8 cellular contexts compared by ENCODE assay signal in the genomic region with DNA sequence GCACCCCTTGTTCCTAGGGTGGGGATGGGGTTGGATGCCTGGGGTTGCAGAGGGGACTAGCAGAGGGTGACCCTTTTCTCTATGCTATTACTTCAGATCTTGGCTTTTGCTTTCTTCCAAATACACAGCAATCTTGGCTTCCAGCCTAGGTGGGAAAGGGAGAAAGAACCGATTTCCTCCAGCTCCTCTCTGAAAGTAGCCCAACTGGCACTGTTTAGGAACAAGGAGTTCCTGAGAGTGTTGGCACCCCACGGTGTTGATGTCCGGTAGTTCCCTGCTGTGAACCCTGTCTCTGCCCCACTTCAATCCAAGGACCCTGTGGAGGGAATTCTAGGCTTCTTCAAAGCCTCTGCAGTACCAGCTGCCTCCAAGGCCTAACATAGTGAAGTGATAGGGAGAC. TPM values are rescaled to one million over a fixed set of nuclear protein-coding genes. Genes with fewer than 3 reads are reported as not detected.
DNase-seq lines count a peak whose midpoint lies in the region; ATAC-seq, FAIRE-seq and TF ChIP-seq lines count a peak whose summit lies in the region.

No MANE protein-coding gene starts in this region.

- CTCF ChIA-PET in naive thymus-derived CD4-positive, alpha-beta T cell (lab: Charles Lee), result interaction anchor here (0.5 to 3.0 kb wide), 2 partner anchors 93 to 205 kb away, joined by 5 to 15 read pairs; partner anchors contain the start of gene TMEM179B

- no peaks in the 10 kb centered on the region for H3K9me2 ChIP-seq in MM.1S (replicated peaks; ENCODE audit: insufficient read depth, low read length)

- peaks cover 42% of the 10 kb centered on the region for H3K4me1 Mint-ChIP-seq in dendritic cell treated with granulocyte-macrophage colony-stimulating factor and Interleukin-4, amounts not matched to agents 40 ng/mL and 50 ng/mL, for 4 days (ENCODE audit: low read depth)
- peaks cover 30 to 51% (median 44%) of the 10 kb centered on the region in 7 donors for H3K4me1 Mint-ChIP-seq in naive thymus-derived CD4-positive, alpha-beta T cell

- H3K36me3 ChIP-seq in ACC112 (ENCODE audit: insufficient read depth, low read length), result peaks cover 25% of the 10 kb centered on the region
- H3K36me3 ChIP-seq in MM.1S (replicated peaks; ENCODE audit: insufficient read depth, low read length), result peaks cover 22% of the 10 kb centered on the region
- peaks cover 6 to 27% (median 21%) of the 10 kb centered on the region in 3 experiments for H3K36me3 ChIP-seq in naive thymus-derived CD4-positive, alpha-beta T cell (ENCODE audit: control insufficient read depth in 2 of 3, insufficient read depth in 3 of 3, low read length in 3 of 3)

- intact Hi-C loops in dendritic cell treated with granulocyte-macrophage colony-stimulating factor and Interleukin-4, amounts not matched to agents 40 ng/mL and 50 ng/mL, for 4 days (cut with micrococcal nuclease), result no loop called here
- intact Hi-C loops in naive thymus-derived CD4-positive, alpha-beta T cell (cut with micrococcal nuclease), result no loop called here

- peaks cover 41% of the 10 kb centered on the region for H3F3A ChIP-seq in MM.1S (ENCODE audit: insufficient read depth, low read length)

- H3K4me3 ChIP-seq in ACC112 (ENCODE audit: low read depth, low read length) (peak overlapping the region; percentile 90), MM.1S (ENCODE audit: low read length) (no peak overlapping the region)
- H3K4me3 ChIP-seq in naive thymus-derived CD4-positive, alpha-beta T cell (ENCODE audit: low read length), result no peak overlapping the region

- TF ChIP-seq CTCF in MM.1S (IDR thresholded peaks at IDR 0.05; ENCODE audit: low read length), result no peak

- H3K4me3 Mint-ChIP-seq in dendritic cell treated with granulocyte-macrophage colony-stimulating factor and Interleukin-4, amounts not matched to agents 40 ng/mL and 50 ng/mL, for 4 days, result peak overlapping the region; percentile 96
- peak overlapping the region; percentile 98 to 100 (median 100) for H3K4me3 Mint-ChIP-seq in naive thymus-derived CD4-positive, alpha-beta T cell

- H3K79me2 ChIP-seq in ACC112 (ENCODE audit: control insufficient read depth, insufficient read depth, low read length, unreplicated experiment), result peaks cover 47% of the 10 kb centered on the region
- H3K79me2 ChIP-seq in MM.1S (ENCODE audit: low read length), result peaks cover 49% of the 10 kb centered on the region

- peak overlapping the region; percentile 95 for H3K27ac ChIP-seq in ACC112 (ENCODE audit: low read depth, low read length)
- H3K27ac ChIP-seq in MM.1S (ENCODE audit: low read length), result no peak overlapping the region; the same call in 1 of the 2 replicates
- peak overlapping the region; percentile 94 for H3K27ac ChIP-seq in naive thymus-derived CD4-positive, alpha-beta T cell (ENCODE audit: low read depth, low read length)

- H3K9me3 ChIP-seq in MM.1S (replicated peaks; ENCODE audit: insufficient read depth, low read length), result no peaks in the 10 kb centered on the region
- H3K9me3 ChIP-seq in naive thymus-derived CD4-positive, alpha-beta T cell (ENCODE audit: control insufficient read depth in 2 of 3, low read length in 3 of 3), result no peaks in the 10 kb centered on the region

- peaks cover 69% of the 10 kb centered on the region for H3K36me3 Mint-ChIP-seq in dendritic cell treated with granulocyte-macrophage colony-stimulating factor and Interleukin-4, amounts not matched to agents 40 ng/mL and 50 ng/mL, for 4 days (ENCODE audit: low read depth)
- H3K36me3 Mint-ChIP-seq in naive thymus-derived CD4-positive, alpha-beta T cell, result peaks cover 5 to 32% (median 21%) of the 10 kb centered on the region in 5 donors

- no peak for FAIRE-seq in RCC 7860 (lab: Jason Lieb, UNC)

- ATAC-seq in naive thymus-derived CD4-positive, alpha-beta T cell, result no peak
- ATAC-seq in GM18907 (IDR thresholded peaks at IDR 0.05; ENCODE audit: unreplicated experiment) (no peak), GM21825 (IDR thresholded peaks at IDR 0.05; ENCODE audit: unreplicated experiment) (no peak), GM18517 (IDR thresholded peaks at IDR 0.05; ENCODE audit: unreplicated experiment) (no peak)

- no peaks in the 10 kb centered on the region for H3K27me3 ChIP-seq in ACC112 (ENCODE audit: insufficient read depth, low read length)
- no peaks in the 10 kb centered on the region for H3K27me3 ChIP-seq in MM.1S (replicated peaks; ENCODE audit: insufficient read depth, low read length)
- no peaks in the 10 kb centered on the region for H3K27me3 ChIP-seq in naive thymus-derived CD4-positive, alpha-beta T cell (ENCODE audit: control insufficient read depth in 2 of 2, insufficient read depth in 2 of 2, low read length in 2 of 2)

- H2AFZ ChIP-seq in ACC112 (ENCODE audit: low read length, unreplicated experiment) (no peak overlapping the region), MM.1S (ENCODE audit: low read length) (no peak overlapping the region)

- peak overlapping the region; percentile 84; the same call in 1 of the 2 replicates for H3K4me2 ChIP-seq in MM.1S (ENCODE audit: low read depth, low read length)

- H3K4me1 ChIP-seq in ACC112 (ENCODE audit: control insufficient read depth, insufficient read depth, low read length, unreplicated experiment), result peaks cover 32% of the 10 kb centered on the region
- peaks cover 21% of the 10 kb centered on the region for H3K4me1 ChIP-seq in MM.1S (ENCODE audit: low read length)
- H3K4me1 ChIP-seq in naive thymus-derived CD4-positive, alpha-beta T cell (ENCODE audit: control insufficient read depth in 2 of 2, insufficient read depth in 2 of 2, low read length in 2 of 2), result peaks cover 34 to 35% of the 10 kb centered on the region in 2 donors

- DNase-seq in MM.1S (no peak), RCC 7860 (ENCODE audit: low spot score) (no peak)
- no peak for DNase-seq in naive thymus-derived CD4-positive, alpha-beta T cell

- peak overlapping the region; percentile 99 for H3K27ac Mint-ChIP-seq in dendritic cell treated with granulocyte-macrophage colony-stimulating factor and Interleukin-4, amounts not matched to agents 40 ng/mL and 50 ng/mL, for 4 days
- H3K27ac Mint-ChIP-seq in naive thymus-derived CD4-positive, alpha-beta T cell, result peak overlapping the region in 8 of 9 donors; percentile 28 to 100 (median 99)

- H3K9me3 Mint-ChIP-seq in dendritic cell treated with granulocyte-macrophage colony-stimulating factor and Interleukin-4, amounts not matched to agents 40 ng/mL and 50 ng/mL, for 4 days, result no peaks in the 10 kb centered on the region
- H3K9me3 Mint-ChIP-seq in naive thymus-derived CD4-positive, alpha-beta T cell, result no peaks in the 10 kb centered on the region

- H3K27me3 Mint-ChIP-seq in dendritic cell treated with granulocyte-macrophage colony-stimulating factor and Interleukin-4, amounts not matched to agents 40 ng/mL and 50 ng/mL, for 4 days, result no peaks in the 10 kb centered on the region
- peaks cover 0 to 4% (median 0%) of the 10 kb centered on the region in 5 donors for H3K27me3 Mint-ChIP-seq in naive thymus-derived CD4-positive, alpha-beta T cell

- POLR2A ChIA-PET in naive thymus-derived CD4-positive, alpha-beta T cell (lab: Charles Lee), result interaction anchor here (0.6 to 5.1 kb wide), 9 partner anchors 14 to 1296 kb away, joined by 3 to 99 read pairs (median 18); partner anchors contain the start of genes POLR2G, TAF6L, TMEM179B and WDR74

- H3K9ac ChIP-seq in MM.1S (ENCODE audit: low read length), result peak overlapping the region; percentile 98; the same call in 1 of the 2 replicates

- H4K20me1 ChIP-seq in MM.1S (ENCODE audit: insufficient read depth, low read length), result peaks cover 7% of the 10 kb centered on the region

RNA-seq across cellular contexts. Expression of gene SLC3A2, which starts 1.1 kb away (rescaled TPM):
- total RNA-seq in naive thymus-derived CD4-positive, alpha-beta T cell, result 100 to 1,000 TPM; 159 to 239 (median 218) TPM
- polyA plus RNA-seq in naive thymus-derived CD4-positive, alpha-beta T cell, result 100 to 1,000 TPM; 118 to 189 TPM

RNA-seq across cellular contexts. Expression of gene WDR74, which starts 40.2 kb away (rescaled TPM):
- total RNA-seq in naive thymus-derived CD4-positive, alpha-beta T cell, result 100 to 1,000 TPM in 4 of 5 experiments, 10 to 100 TPM in 1; 87.2 to 279 (median 102) TPM
- polyA plus RNA-seq in naive thymus-derived CD4-positive, alpha-beta T cell, result 10 to 100 TPM; 55.0 to 56.9 TPM

RNA-seq across cellular contexts. Expression of gene CHRM1, which starts 41.6 kb away (rescaled TPM):
- total RNA-seq in naive thymus-derived CD4-positive, alpha-beta T cell, result not detected
- not detected for polyA plus RNA-seq in naive thymus-derived CD4-positive, alpha-beta T cell

RNA-seq across cellular contexts. Expression of gene TEX54, which starts 46.9 kb away (rescaled TPM):
- under 1 TPM in 1 of 5 experiments, not detected in 4; 0.89 TPM for total RNA-seq in naive thymus-derived CD4-positive, alpha-beta T cell
- polyA plus RNA-seq in naive thymus-derived CD4-positive, alpha-beta T cell, result 1 to 10 TPM; 1.6 to 2.1 TPM

RNA-seq across cellular contexts. Expression of gene STX5, which starts 47.7 kb away (rescaled TPM):
- 100 to 1,000 TPM in 2 of 5 experiments, 10 to 100 TPM in 3; 47.0 to 152 (median 57.3) TPM for total RNA-seq in naive thymus-derived CD4-positive, alpha-beta T cell
- polyA plus RNA-seq in naive thymus-derived CD4-positive, alpha-beta T cell, result 10 to 100 TPM; 23.8 to 32.8 TPM
